ENCODE assay signal across 8 cellular contexts in genomic region chr4:185204238-185204910, GRCh38. TPM values are rescaled to one million over a fixed set of nuclear protein-coding genes. Genes with fewer than 3 reads are reported as not detected.
A peak's percentile ranks its signal among the peaks of the same experiment; 100 is the strongest.
DNase-seq lines count a peak whose midpoint lies in the region; ATAC-seq and TF ChIP-seq lines count a peak whose summit lies in the region.

No MANE protein-coding gene starts in this region.

- peak overlapping the region; percentile 78 for H3K27ac Mint-ChIP-seq in T-helper 2 cell treated with Interferon-gamma antibody and Interleukin-4, amounts not matched to agents 5 μg/mL and 100 μg/mL, for 36 hours
- H3K27ac Mint-ChIP-seq in natural killer cell, result peak overlapping the region; percentile 93 to 96

- ATAC-seq in natural killer cell, result no peak

- H3K4me1 Mint-ChIP-seq in T-helper 2 cell treated with Interferon-gamma antibody and Interleukin-4, amounts not matched to agents 5 μg/mL and 100 μg/mL, for 36 hours (ENCODE audit: low read depth), result peaks cover 37% of the 10 kb centered on the region
- H3K4me1 Mint-ChIP-seq in natural killer cell, result peaks cover 39 to 50% of the 10 kb centered on the region in 2 donors

- no peaks in the 10 kb centered on the region for H3K9me3 Mint-ChIP-seq in T-helper 2 cell treated with Interferon-gamma antibody and Interleukin-4, amounts not matched to agents 5 μg/mL and 100 μg/mL, for 36 hours
- no peaks in the 10 kb centered on the region for H3K9me3 Mint-ChIP-seq in natural killer cell

- H3K4me3 ChIP-seq in coronary artery, result peak overlapping the region; percentile 94

- no peak for TF ChIP-seq CTCF in coronary artery (IDR thresholded peaks at IDR 0.05)
- no peak for TF ChIP-seq CTCF in natural killer cell (IDR thresholded peaks at IDR 0.05)

- H3K27me3 Mint-ChIP-seq in T-helper 2 cell treated with Interferon-gamma antibody and Interleukin-4, amounts not matched to agents 5 μg/mL and 100 μg/mL, for 36 hours (ENCODE audit: low read depth), result no peaks in the 10 kb centered on the region
- no peaks in the 10 kb centered on the region for H3K27me3 Mint-ChIP-seq in natural killer cell (ENCODE audit: low read depth in 2 of 2)

- H3K27ac ChIP-seq in coronary artery, result peak overlapping the region; percentile 99

- peak overlapping the region; percentile 86 for H3K4me3 Mint-ChIP-seq in T-helper 2 cell treated with Interferon-gamma antibody and Interleukin-4, amounts not matched to agents 5 μg/mL and 100 μg/mL, for 36 hours
- peak overlapping the region; percentile 97 for H3K4me3 Mint-ChIP-seq in natural killer cell

- peaks cover 4% of the 10 kb centered on the region for H3K36me3 Mint-ChIP-seq in T-helper 2 cell treated with Interferon-gamma antibody and Interleukin-4, amounts not matched to agents 5 μg/mL and 100 μg/mL, for 36 hours (ENCODE audit: low read depth)
- H3K36me3 Mint-ChIP-seq in natural killer cell, result no peaks in the 10 kb centered on the region

- no peak for DNase-seq in T-helper 2 cell treated with Interferon-gamma antibody and Interleukin-4, amounts not matched to agents 5 μg/mL and 100 μg/mL, for 36 hours (ENCODE audit: low spot score)
- DNase-seq in T-helper 2 cell (no peak), NCI-H69 (lab: John Stamatoyannopoulos, UW) (peak; percentile 42), coronary artery (ENCODE audit: low spot score) (no peak), natural killer cell (no peak), amygdala (lab: John Stamatoyannopoulos, UW) (no peak), NCI-H446 treated with DMSO at 0.1 percent for 48 hours (lab: John Stamatoyannopoulos, UW) (no peak), AML-193 (lab: John Stamatoyannopoulos, UW) (no peak)

- intact Hi-C loops in natural killer cell (cut with micrococcal nuclease), result loop anchor here (1.0 to 10.0 kb wide), 4 partner anchors 191 to 1697 kb away; partner anchors contain the start of genes CASP3, ING2, LRP2BP and PRIMPOL

RNA-seq across cellular contexts. Expression of gene CFAP97, which starts 0.6 kb away (rescaled TPM):
- total RNA-seq in natural killer cell, result 10 to 100 TPM; 25.7 to 30.5 (median 25.9) TPM

RNA-seq across cellular contexts. Expression of gene SNX25, which starts 5.0 kb away (rescaled TPM):
- total RNA-seq in natural killer cell, result 10 to 100 TPM; 15.5 to 18.0 (median 16.6) TPM
